Comparison of ENCODE assay signal across 1 cellular context in the genomic region with DNA sequence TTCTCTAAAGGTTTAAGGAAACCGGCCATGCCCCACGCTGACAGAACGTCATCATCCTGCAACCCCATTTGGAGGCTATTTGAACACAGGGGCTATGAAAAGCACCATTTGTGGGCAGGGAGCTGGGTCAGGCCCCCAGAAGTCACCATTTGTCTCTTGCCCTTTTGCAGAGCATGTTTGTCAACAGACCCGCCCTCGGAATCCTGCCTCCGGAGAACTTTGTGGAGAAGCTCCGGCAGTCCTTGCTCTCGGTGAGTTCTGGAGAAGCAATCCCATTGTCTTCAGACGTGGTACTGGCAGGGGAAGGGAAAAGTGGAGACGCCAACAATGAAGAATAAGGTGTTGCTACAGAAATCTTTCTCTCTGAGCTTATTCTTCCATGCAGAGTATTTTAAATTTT.
TF ChIP-seq lines count a peak whose summit lies in the region.

No MANE protein-coding gene starts in this region.

TF ChIP-seq in H1, 55 proteins besides CTCF, POLR2A, EP300 and RAD21:
- no peak for TF ChIP-seq SAP30 (IDR thresholded peaks at IDR 0.05; ENCODE audit: insufficient read depth, insufficient replicate concordance, low read length)
